ENCODE assay signal across 1 cellular context in the genomic region with DNA sequence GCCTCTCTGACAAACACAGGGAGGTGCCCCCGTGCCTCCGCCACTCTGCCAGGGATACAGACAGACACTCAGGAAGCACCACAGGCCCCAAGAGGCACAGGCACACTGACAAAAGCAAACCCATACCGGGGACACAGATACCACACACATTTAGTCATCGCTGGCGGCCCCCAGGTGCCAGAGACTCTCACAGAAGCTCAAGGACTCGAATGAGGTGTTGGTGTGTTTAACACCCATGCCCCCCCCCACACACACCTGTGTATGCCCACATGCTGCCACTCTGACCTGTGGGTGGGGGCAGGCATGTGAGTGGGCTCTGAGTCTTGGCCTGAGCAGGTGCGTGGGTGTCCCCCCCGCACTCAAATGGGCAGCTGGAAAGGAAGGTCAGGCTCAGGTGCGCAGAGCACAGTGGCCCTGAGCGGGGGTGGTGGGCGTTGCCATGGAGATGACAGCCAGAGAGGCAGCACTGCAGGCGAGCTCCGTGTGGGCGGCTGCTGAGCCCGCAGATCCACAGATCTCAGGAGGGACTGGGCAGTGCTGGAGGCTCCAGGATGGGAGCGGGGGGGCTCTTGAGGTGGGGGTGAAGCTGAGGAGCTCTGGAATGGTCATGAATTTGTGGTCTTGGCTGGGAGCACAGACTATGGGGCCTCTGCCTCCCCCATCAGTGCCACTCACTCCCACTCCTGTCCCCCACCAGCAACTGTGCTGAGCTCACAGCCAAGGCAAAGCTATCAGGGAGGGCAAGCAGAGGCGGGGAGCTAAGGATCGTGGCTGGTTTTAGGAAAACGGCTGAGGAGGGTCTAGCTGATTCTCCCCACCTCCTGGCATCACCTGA.
TF ChIP-seq lines count a peak whose summit lies in the region.

No MANE protein-coding gene starts in this region.

TF ChIP-seq in HEK293, 187 proteins besides CTCF, POLR2A, EP300 and RAD21 (continued from another document):
- TF ChIP-seq, protein P1, sequence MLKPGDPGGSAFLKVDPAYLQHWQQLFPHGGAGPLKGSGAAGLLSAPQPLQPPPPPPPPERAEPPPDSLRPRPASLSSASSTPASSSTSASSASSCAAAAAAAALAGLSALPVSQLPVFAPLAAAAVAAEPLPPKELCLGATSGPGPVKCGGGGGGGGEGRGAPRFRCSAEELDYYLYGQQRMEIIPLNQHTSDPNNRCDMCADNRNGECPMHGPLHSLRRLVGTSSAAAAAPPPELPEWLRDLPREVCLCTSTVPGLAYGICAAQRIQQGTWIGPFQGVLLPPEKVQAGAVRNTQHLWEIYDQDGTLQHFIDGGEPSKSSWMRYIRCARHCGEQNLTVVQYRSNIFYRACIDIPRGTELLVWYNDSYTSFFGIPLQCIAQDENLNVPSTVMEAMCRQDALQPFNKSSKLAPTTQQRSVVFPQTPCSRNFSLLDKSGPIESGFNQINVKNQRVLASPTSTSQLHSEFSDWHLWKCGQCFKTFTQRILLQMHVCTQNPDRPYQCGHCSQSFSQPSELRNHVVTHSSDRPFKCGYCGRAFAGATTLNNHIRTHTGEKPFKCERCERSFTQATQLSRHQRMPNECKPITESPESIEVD (tag by site-specific recombination; IDR thresholded peaks at IDR 0.05): no peak
- TF ChIP-seq ZNF624 (tag by site-specific recombination; IDR thresholded peaks at IDR 0.05): no peak
- TF ChIP-seq, protein P2, sequence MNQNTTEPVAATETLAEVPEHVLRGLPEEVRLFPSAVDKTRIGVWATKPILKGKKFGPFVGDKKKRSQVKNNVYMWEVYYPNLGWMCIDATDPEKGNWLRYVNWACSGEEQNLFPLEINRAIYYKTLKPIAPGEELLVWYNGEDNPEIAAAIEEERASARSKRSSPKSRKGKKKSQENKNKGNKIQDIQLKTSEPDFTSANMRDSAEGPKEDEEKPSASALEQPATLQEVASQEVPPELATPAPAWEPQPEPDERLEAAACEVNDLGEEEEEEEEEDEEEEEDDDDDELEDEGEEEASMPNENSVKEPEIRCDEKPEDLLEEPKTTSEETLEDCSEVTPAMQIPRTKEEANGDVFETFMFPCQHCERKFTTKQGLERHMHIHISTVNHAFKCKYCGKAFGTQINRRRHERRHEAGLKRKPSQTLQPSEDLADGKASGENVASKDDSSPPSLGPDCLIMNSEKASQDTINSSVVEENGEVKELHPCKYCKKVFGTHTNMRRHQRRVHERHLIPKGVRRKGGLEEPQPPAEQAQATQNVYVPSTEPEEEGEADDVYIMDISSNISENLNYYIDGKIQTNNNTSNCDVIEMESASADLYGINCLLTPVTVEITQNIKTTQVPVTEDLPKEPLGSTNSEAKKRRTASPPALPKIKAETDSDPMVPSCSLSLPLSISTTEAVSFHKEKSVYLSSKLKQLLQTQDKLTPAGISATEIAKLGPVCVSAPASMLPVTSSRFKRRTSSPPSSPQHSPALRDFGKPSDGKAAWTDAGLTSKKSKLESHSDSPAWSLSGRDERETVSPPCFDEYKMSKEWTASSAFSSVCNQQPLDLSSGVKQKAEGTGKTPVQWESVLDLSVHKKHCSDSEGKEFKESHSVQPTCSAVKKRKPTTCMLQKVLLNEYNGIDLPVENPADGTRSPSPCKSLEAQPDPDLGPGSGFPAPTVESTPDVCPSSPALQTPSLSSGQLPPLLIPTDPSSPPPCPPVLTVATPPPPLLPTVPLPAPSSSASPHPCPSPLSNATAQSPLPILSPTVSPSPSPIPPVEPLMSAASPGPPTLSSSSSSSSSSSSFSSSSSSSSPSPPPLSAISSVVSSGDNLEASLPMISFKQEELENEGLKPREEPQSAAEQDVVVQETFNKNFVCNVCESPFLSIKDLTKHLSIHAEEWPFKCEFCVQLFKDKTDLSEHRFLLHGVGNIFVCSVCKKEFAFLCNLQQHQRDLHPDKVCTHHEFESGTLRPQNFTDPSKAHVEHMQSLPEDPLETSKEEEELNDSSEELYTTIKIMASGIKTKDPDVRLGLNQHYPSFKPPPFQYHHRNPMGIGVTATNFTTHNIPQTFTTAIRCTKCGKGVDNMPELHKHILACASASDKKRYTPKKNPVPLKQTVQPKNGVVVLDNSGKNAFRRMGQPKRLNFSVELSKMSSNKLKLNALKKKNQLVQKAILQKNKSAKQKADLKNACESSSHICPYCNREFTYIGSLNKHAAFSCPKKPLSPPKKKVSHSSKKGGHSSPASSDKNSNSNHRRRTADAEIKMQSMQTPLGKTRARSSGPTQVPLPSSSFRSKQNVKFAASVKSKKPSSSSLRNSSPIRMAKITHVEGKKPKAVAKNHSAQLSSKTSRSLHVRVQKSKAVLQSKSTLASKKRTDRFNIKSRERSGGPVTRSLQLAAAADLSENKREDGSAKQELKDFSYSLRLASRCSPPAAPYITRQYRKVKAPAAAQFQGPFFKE (tag by site-specific recombination; IDR thresholded peaks at IDR 0.05; ENCODE audit: borderline replicate concordance): no peak
- TF ChIP-seq ZNF530 (tag by site-specific recombination; IDR thresholded peaks at IDR 0.05; ENCODE audit: low read depth): no peak
- TF ChIP-seq EGR2 (tag by site-specific recombination; IDR thresholded peaks at IDR 0.05; ENCODE audit: low read depth): peak; percentile 96
- TF ChIP-seq, protein P3, sequence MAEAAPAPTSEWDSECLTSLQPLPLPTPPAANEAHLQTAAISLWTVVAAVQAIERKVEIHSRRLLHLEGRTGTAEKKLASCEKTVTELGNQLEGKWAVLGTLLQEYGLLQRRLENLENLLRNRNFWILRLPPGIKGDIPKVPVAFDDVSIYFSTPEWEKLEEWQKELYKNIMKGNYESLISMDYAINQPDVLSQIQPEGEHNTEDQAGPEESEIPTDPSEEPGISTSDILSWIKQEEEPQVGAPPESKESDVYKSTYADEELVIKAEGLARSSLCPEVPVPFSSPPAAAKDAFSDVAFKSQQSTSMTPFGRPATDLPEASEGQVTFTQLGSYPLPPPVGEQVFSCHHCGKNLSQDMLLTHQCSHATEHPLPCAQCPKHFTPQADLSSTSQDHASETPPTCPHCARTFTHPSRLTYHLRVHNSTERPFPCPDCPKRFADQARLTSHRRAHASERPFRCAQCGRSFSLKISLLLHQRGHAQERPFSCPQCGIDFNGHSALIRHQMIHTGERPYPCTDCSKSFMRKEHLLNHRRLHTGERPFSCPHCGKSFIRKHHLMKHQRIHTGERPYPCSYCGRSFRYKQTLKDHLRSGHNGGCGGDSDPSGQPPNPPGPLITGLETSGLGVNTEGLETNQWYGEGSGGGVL (tag by site-specific recombination; IDR thresholded peaks at IDR 0.05): peak; percentile 32; the same call in 1 of the 2 replicates
- no peak for TF ChIP-seq ZNF416 (tag by site-specific recombination; IDR thresholded peaks at IDR 0.05)
- TF ChIP-seq PRDM1 (tag by site-specific recombination; IDR thresholded peaks at IDR 0.05): no peak
